1 cellular context compared by ENCODE assay signal in the genomic region with DNA sequence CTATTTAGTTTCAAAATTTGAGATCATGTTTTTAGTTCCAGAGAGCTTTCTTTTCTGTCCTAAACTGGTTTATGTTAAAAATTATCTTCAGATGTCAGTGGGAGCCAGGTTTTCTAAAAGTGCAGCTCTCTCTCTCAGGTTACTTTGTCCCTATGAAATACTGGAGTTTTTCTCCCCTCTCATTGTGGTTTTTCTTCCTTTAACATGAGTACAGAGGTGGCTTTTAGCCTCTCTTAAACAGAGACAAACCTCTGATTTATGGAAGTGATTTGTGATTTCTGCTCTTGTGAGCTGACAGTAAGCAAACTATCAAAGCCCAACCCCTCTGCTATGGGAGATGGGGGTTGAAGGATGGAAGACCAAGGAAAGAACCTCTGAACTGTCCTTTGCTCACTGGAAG.
TF ChIP-seq lines count a peak whose summit lies in the region.

No MANE protein-coding gene starts in this region.

TF ChIP-seq in WTC11, 78 proteins besides CTCF, POLR2A, EP300 and RAD21 (continued from another document):
- TF ChIP-seq, protein P1, sequence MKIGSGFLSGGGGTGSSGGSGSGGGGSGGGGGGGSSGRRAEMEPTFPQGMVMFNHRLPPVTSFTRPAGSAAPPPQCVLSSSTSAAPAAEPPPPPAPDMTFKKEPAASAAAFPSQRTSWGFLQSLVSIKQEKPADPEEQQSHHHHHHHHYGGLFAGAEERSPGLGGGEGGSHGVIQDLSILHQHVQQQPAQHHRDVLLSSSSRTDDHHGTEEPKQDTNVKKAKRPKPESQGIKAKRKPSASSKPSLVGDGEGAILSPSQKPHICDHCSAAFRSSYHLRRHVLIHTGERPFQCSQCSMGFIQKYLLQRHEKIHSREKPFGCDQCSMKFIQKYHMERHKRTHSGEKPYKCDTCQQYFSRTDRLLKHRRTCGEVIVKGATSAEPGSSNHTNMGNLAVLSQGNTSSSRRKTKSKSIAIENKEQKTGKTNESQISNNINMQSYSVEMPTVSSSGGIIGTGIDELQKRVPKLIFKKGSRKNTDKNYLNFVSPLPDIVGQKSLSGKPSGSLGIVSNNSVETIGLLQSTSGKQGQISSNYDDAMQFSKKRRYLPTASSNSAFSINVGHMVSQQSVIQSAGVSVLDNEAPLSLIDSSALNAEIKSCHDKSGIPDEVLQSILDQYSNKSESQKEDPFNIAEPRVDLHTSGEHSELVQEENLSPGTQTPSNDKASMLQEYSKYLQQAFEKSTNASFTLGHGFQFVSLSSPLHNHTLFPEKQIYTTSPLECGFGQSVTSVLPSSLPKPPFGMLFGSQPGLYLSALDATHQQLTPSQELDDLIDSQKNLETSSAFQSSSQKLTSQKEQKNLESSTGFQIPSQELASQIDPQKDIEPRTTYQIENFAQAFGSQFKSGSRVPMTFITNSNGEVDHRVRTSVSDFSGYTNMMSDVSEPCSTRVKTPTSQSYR (CRISPR knock-in tag; IDR thresholded peaks at IDR 0.05) = no peak
- TF ChIP-seq, protein P2, sequence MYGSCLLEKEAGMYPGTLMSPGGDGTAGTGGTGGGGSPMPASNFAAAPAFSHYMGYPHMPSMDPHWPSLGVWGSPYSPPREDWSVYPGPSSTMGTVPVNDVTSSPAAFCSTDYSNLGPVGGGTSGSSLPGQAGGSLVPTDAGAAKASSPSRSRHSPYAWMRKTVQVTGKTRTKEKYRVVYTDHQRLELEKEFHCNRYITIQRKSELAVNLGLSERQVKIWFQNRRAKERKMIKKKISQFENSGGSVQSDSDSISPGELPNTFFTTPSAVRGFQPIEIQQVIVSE (CRISPR knock-in tag; IDR thresholded peaks at IDR 0.05; ENCODE audit: borderline replicate concordance) = no peak
- no peak for TF ChIP-seq PRDM15 (CRISPR knock-in tag; IDR thresholded peaks at IDR 0.05)
- TF ChIP-seq GRHL2 (CRISPR knock-in tag; IDR thresholded peaks at IDR 0.05; ENCODE audit: insufficient replicate concordance, severe bottlenecking) = no peak
- TF ChIP-seq PREB (CRISPR knock-in tag; IDR thresholded peaks at IDR 0.05; ENCODE audit: borderline replicate concordance) = no peak
- no peak for TF ChIP-seq E2F5 (CRISPR knock-in tag; IDR thresholded peaks at IDR 0.05)
- TF ChIP-seq ZNF317 (CRISPR knock-in tag; IDR thresholded peaks at IDR 0.05; ENCODE audit: borderline replicate concordance, low read depth) = no peak
- no peak for TF ChIP-seq ZNF121 (CRISPR knock-in tag; IDR thresholded peaks at IDR 0.05)
- TF ChIP-seq, protein P3, sequence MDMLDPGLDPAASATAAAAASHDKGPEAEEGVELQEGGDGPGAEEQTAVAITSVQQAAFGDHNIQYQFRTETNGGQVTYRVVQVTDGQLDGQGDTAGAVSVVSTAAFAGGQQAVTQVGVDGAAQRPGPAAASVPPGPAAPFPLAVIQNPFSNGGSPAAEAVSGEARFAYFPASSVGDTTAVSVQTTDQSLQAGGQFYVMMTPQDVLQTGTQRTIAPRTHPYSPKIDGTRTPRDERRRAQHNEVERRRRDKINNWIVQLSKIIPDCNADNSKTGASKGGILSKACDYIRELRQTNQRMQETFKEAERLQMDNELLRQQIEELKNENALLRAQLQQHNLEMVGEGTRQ (CRISPR knock-in tag; IDR thresholded peaks at IDR 0.05) = no peak
